ENCODE assay signal across 21 cellular contexts in the genomic region with DNA sequence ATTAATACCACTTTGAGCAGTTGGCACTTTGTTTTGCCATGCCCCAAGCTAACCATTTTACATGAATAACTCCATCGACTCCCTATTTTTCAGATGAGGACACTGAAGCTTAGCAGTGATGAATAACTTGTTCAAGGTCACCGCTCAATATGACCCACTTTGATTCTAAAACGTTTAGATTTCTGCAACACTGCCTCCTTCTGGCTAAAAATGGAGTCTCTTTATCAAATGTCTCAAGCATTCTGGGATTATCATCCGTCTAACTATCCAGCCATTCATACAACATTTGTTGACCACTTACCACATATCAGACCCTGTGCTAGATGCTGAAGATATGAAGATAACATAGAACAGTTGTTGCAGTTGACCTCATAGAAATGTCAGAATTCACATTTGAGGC.
DNase-seq lines count a peak whose midpoint lies in the region; TF ChIP-seq lines count a peak whose summit lies in the region.
"Had no signal": no experiment of that assay in that cellular context is flagged by ENCODE, and none has a peak within 500 bp of the region (broad histone marks: within the 10 kb centered on the region; RNA-seq: fewer than 3 reads in every experiment).

No MANE protein-coding gene starts in this region.

- WGBS in endodermal cell (ENCODE audit: insufficient coverage in 1 of 2, insufficient read length in 1 of 2), 2 experiments, result 65 to 67% methylated on average over 3 to 4 of the region's 4 CpGs

- H3K27me3 ChIP-seq in MM.1S (replicated peaks; ENCODE audit: insufficient read depth, low read length) (no peaks in the 10 kb centered on the region), endodermal cell (ENCODE audit: control insufficient read depth, insufficient read depth, low read length, poor library complexity, severe bottlenecking) (no peaks in the 10 kb centered on the region)
- H3K27me3 ChIP-seq: BLaER1 treated with 17β-estradiol and CSF1 and Interleukin-3, amounts not matched to agents 10 nM and 100 nM; testis had no signal

- H4K20me1 ChIP-seq in MM.1S (ENCODE audit: insufficient read depth, low read length), result no peaks in the 10 kb centered on the region
- H4K20me1 ChIP-seq: BLaER1 treated with 17β-estradiol and CSF1 and Interleukin-3, amounts not matched to agents 10 nM and 100 nM had no signal

- H3K27me3 Mint-ChIP-seq in endodermal cell (ENCODE audit: insufficient read depth), result no peaks in the 10 kb centered on the region
- H3K27me3 Mint-ChIP-seq: activated naive CD8-positive, alpha-beta T cell treated with anti-CD3 and anti-CD28 coated beads, Interleukin-2, amount 50 U/mL, for 24 hours; T-cell had no signal

- TF ChIP-seq CTCF in GM12864 (IDR thresholded peaks at IDR 0.05; ENCODE audit: low read depth, low read length, missing control alignments), result peak; percentile 26
- TF ChIP-seq CTCF in MM.1S (IDR thresholded peaks at IDR 0.05; ENCODE audit: low read length), result peak; percentile 23
- peak; percentile 73 for TF ChIP-seq CTCF in endodermal cell (conservative IDR thresholded peaks at IDR 0.05)
- TF ChIP-seq CTCF in retinal pigment epithelial cell (conservative IDR thresholded peaks at IDR 0.05; ENCODE audit: low read depth, low read length), result peak; percentile 13

- H3K9ac ChIP-seq in MM.1S (ENCODE audit: low read length) (no peak overlapping the region), endodermal cell (ENCODE audit: extremely low read depth, low read length, poor library complexity, severe bottlenecking) (no peak overlapping the region)
- H3K9ac ChIP-seq: BLaER1 treated with 17β-estradiol and CSF1 and Interleukin-3, amounts not matched to agents 10 nM and 100 nM had no signal

- H2AFZ ChIP-seq in MM.1S (ENCODE audit: low read length), result no peak overlapping the region

- no peak overlapping the region for H3K4me2 ChIP-seq in MM.1S (ENCODE audit: low read depth, low read length)
- H3K4me2 ChIP-seq: BLaER1 treated with 17β-estradiol and CSF1 and Interleukin-3, amounts not matched to agents 10 nM and 100 nM had no signal

- H3K27ac ChIP-seq in MM.1S (ENCODE audit: low read length) (no peak overlapping the region), endodermal cell (ENCODE audit: low read depth, low read length) (no peak overlapping the region)
- H3K27ac ChIP-seq: BLaER1 treated with 17β-estradiol and CSF1 and Interleukin-3, amounts not matched to agents 10 nM and 100 nM; RWPE1; testis had no signal

- no peaks in the 10 kb centered on the region for H3F3A ChIP-seq in MM.1S (ENCODE audit: insufficient read depth, low read length)

- H3K4me1 Mint-ChIP-seq in endodermal cell, result peaks cover 8% of the 10 kb centered on the region
- H3K4me1 Mint-ChIP-seq: activated naive CD8-positive, alpha-beta T cell treated with anti-CD3 and anti-CD28 coated beads, Interleukin-2, amount 50 U/mL, for 24 hours; T-cell had no signal

- H3K9me3 Mint-ChIP-seq in endodermal cell, result no peaks in the 10 kb centered on the region
- H3K9me3 Mint-ChIP-seq: activated T-helper 1 cell treated with anti-CD3 and anti-CD28 coated beads, Interleukin-12 subunit alpha, Interleukin-12 subunit beta, Interleukin-2, Interleukin-4 antibody, amounts not matched to agents 30 ng/mL and 10 ng/mL and 1 ng/mL, durations not matched to agents 14 hours and 24 hours and 36 hours; T-cell had no signal

- no peak overlapping the region for H3K4me3 ChIP-seq in GM12864 (ENCODE audit: low read depth, low read length)
- H3K4me3 ChIP-seq in MM.1S (ENCODE audit: low read length), result no peak overlapping the region
- no peak overlapping the region for H3K4me3 ChIP-seq in endodermal cell (ENCODE audit: low read length)
- no peak overlapping the region for H3K4me3 ChIP-seq in retinal pigment epithelial cell (ENCODE audit: low read length)
- H3K4me3 ChIP-seq: BLaER1 treated with 17β-estradiol and CSF1 and Interleukin-3, amounts not matched to agents 10 nM and 100 nM; testis had no signal

- H3K4me1 ChIP-seq in MM.1S (ENCODE audit: low read length) (no peaks in the 10 kb centered on the region), endodermal cell (ENCODE audit: control insufficient read depth, insufficient read depth, low read length) (peaks cover 3% of the 10 kb centered on the region)
- H3K4me1 ChIP-seq: testis had no signal

- H3K9me3 ChIP-seq in MM.1S (replicated peaks; ENCODE audit: insufficient read depth, low read length) (no peaks in the 10 kb centered on the region), endodermal cell (ENCODE audit: control insufficient read depth, low read length) (no peaks in the 10 kb centered on the region)
- H3K9me3 ChIP-seq: BLaER1 treated with 17β-estradiol and CSF1 and Interleukin-3, amounts not matched to agents 10 nM and 100 nM; testis had no signal

- H3K79me2 ChIP-seq in MM.1S (ENCODE audit: low read length), result no peaks in the 10 kb centered on the region

- H3K9me2 ChIP-seq in MM.1S (replicated peaks; ENCODE audit: insufficient read depth, low read length), result no peaks in the 10 kb centered on the region

- DNase-seq in GM12864 (ENCODE audit: low read depth) (no peak), MM.1S (no peak), endodermal cell (no peak), retinal pigment epithelial cell (ENCODE audit: low read depth) (no peak), NCI-H2227 treated with DMSO at 0.1 percent for 48 hours (lab: John Stamatoyannopoulos, UW) (no peak), NCI-H187 treated with DMSO at 0.1 percent for 48 hours (lab: John Stamatoyannopoulos, UW) (no peak)
- no peak for DNase-seq in activated CD4-positive, CD25-positive, alpha-beta regulatory T cell treated with anti-CD3 and anti-CD28 coated beads, Interleukin-2, amount 50 U/mL, for 72 hours
- DNase-seq: activated CD8-positive, alpha-beta T cell treated with anti-CD3 and anti-CD28 coated beads, Interleukin-2, amount 10 ng/mL, durations not matched to agents 7 days and 5 days; activated naive CD8-positive, alpha-beta T cell treated with anti-CD3 and anti-CD28 coated beads, Interleukin-2, amount 50 U/mL, for 24 hours; effector CD8-positive, alpha-beta T cell; foreskin fibroblast; MV-4-11; NCI-H2171; NCI-H82; stimulated activated CD4-positive, alpha-beta T cell treated with anti-CD3 and anti-CD28 coated beads, Interleukin-4, amount 100 ng/mL, for 24 hours; stimulated activated CD8-positive, alpha-beta memory T cell treated with anti-CD3 and anti-CD28 coated beads, Interleukin-4, amount 100 ng/mL, for 48 hours; T-cell; testis had no signal

- H3K36me3 ChIP-seq in MM.1S (replicated peaks; ENCODE audit: insufficient read depth, low read length), result no peaks in the 10 kb centered on the region
- H3K36me3 ChIP-seq in endodermal cell (ENCODE audit: control insufficient read depth, insufficient read depth, low read length), result no peaks in the 10 kb centered on the region
- H3K36me3 ChIP-seq: BLaER1 treated with 17β-estradiol and CSF1 and Interleukin-3, amounts not matched to agents 10 nM and 100 nM had no signal

- H3K27ac Mint-ChIP-seq in endodermal cell, result no peak overlapping the region
- H3K27ac Mint-ChIP-seq: activated CD8-positive, alpha-beta T cell treated with anti-CD3 and anti-CD28 coated beads, Interleukin-2, amount 10 ng/mL, durations not matched to agents 7 days and 5 days; activated naive CD8-positive, alpha-beta T cell treated with anti-CD3 and anti-CD28 coated beads, Interleukin-2, amount 50 U/mL, for 24 hours; activated T-helper 1 cell treated with anti-CD3 and anti-CD28 coated beads, Interleukin-12 subunit alpha, Interleukin-12 subunit beta, Interleukin-2, Interleukin-4 antibody, amounts not matched to agents 30 ng/mL and 10 ng/mL and 1 ng/mL, durations not matched to agents 14 hours and 24 hours and 36 hours; T-cell had no signal

- H3K4me3 Mint-ChIP-seq in endodermal cell, result no peak overlapping the region
- H3K4me3 Mint-ChIP-seq: activated CD8-positive, alpha-beta T cell treated with anti-CD3 and anti-CD28 coated beads, Interleukin-2, amount 10 ng/mL, durations not matched to agents 7 days and 5 days; activated naive CD8-positive, alpha-beta T cell treated with anti-CD3 and anti-CD28 coated beads, Interleukin-2, amount 50 U/mL, for 24 hours; activated T-helper 1 cell treated with anti-CD3 and anti-CD28 coated beads, Interleukin-12 subunit alpha, Interleukin-12 subunit beta, Interleukin-2, Interleukin-4 antibody, amounts not matched to agents 30 ng/mL and 10 ng/mL and 1 ng/mL, durations not matched to agents 14 hours and 24 hours and 36 hours; T-cell had no signal

- no peaks in the 10 kb centered on the region for H3K36me3 Mint-ChIP-seq in endodermal cell (ENCODE audit: low read depth)
- H3K36me3 Mint-ChIP-seq: T-cell had no signal

Comparison
In these comparisons a context has a peak if more than half of its experiments do, and no peak if none do; other contexts are left out.
1. CTCF ChIP-seq: peak in every context shown above with its lines; median percentile 73 in endodermal cell; 26 in GM12864; 23 in MM.1S; 13 in retinal pigment epithelial cell.